1 cellular context compared by ENCODE assay signal in genomic region chr6:89829591-89830384, GRCh38.
TF ChIP-seq lines count a peak whose summit lies in the region.

TSS of gene CASP8AP2 (plus strand) at chr6:89829880.

TF ChIP-seq in K562, 482 proteins besides CTCF, POLR2A, EP300 and RAD21 (continued from another document and continues in another):
- TF ChIP-seq MBD2 (IDR thresholded peaks at IDR 0.05; ENCODE audit: borderline replicate concordance, low read depth) (peak; percentile 66; the same call in 1 of the 2 replicates), NR2F6 (CRISPR knock-in tag; IDR thresholded peaks at IDR 0.05) (no peak), SNRNP70 (optimal IDR thresholded peaks at IDR 0.05; ENCODE audit: low read depth, low read length) (no peak), ZNF232 (CRISPR knock-in tag; IDR thresholded peaks at IDR 0.05) (no peak), MYBL2 (IDR thresholded peaks at IDR 0.05; ENCODE audit: low read depth) (no peak), MYBL2 (CRISPR knock-in tag; IDR thresholded peaks at IDR 0.05; ENCODE audit: borderline replicate concordance) (no peak), HMG20A (CRISPR knock-in tag; conservative IDR thresholded peaks at IDR 0.05) (no peak), XRCC3 (IDR thresholded peaks at IDR 0.05) (no peak), TCFL5 (CRISPR knock-in tag; conservative IDR thresholded peaks at IDR 0.05) (no peak), NR0B1 (IDR thresholded peaks at IDR 0.05; ENCODE audit: partially characterized antibody) (no peak), CBFA2T3 (IDR thresholded peaks at IDR 0.05) (no peak), GATA2 (CRISPR knock-in tag; IDR thresholded peaks at IDR 0.05) (no peak), GATAD2A (IDR thresholded peaks at IDR 0.05) (no peak), ZNF407 (IDR thresholded peaks at IDR 0.05; ENCODE audit: low read depth) (no peak), ZNF280A (IDR thresholded peaks at IDR 0.05; ENCODE audit: low read depth, partially characterized antibody) (no peak), RBM22 (IDR thresholded peaks at IDR 0.05; ENCODE audit: low read depth, low read length, poor library complexity, severe bottlenecking) (no peak), ZHX1 (conservative IDR thresholded peaks at IDR 0.05; ENCODE audit: low read length) (no peak; the same call in 1 of the 2 replicates), RFX1 (IDR thresholded peaks at IDR 0.05) (no peak), ELF1 (tag; IDR thresholded peaks at IDR 0.05) (no peak), KLF10 (CRISPR knock-in tag; IDR thresholded peaks at IDR 0.05) (no peak), ZFP1 (CRISPR knock-in tag; IDR thresholded peaks at IDR 0.05) (no peak), MTA1 (IDR thresholded peaks at IDR 0.05; ENCODE audit: borderline replicate concordance) (no peak), ZNF785 (CRISPR knock-in tag; IDR thresholded peaks at IDR 0.05) (no peak), ZNF140 (CRISPR knock-in tag; IDR thresholded peaks at IDR 0.05) (no peak), ESRRB (CRISPR knock-in tag; IDR thresholded peaks at IDR 0.05; ENCODE audit: borderline replicate concordance) (no peak), FOXK1 (CRISPR knock-in tag; IDR thresholded peaks at IDR 0.05; ENCODE audit: borderline replicate concordance) (no peak), HDAC8 (tag; IDR thresholded peaks at IDR 0.05) (no peak), HINFP (tag; conservative IDR thresholded peaks at IDR 0.05; ENCODE audit: low read depth) (no peak), RHOXF2B (CRISPR knock-in tag; conservative IDR thresholded peaks at IDR 0.05) (no peak), THRAP3 (IDR thresholded peaks at IDR 0.05; ENCODE audit: borderline replicate concordance) (no peak), HDAC1 (IDR thresholded peaks at IDR 0.05) (peak in 1 of 2 experiments; percentile 52; a peak in 1 of 4 replicates), ZNF277 (CRISPR knock-in tag; IDR thresholded peaks at IDR 0.05; ENCODE audit: borderline replicate concordance) (no peak), CHD1 (IDR thresholded peaks at IDR 0.05; ENCODE audit: low read length) (peak; percentile 50), ZNF12 (CRISPR knock-in tag; IDR thresholded peaks at IDR 0.05) (no peak), BRF2 (IDR thresholded peaks at IDR 0.05; ENCODE audit: borderline replicate concordance, insufficient read depth, insufficient read length) (no peak), ZNF444 (CRISPR knock-in tag; IDR thresholded peaks at IDR 0.05) (no peak), UBTF (IDR thresholded peaks at IDR 0.05; ENCODE audit: borderline replicate concordance in 1 of 2, low read depth in 2 of 2, low read length in 2 of 2) (no peak), TAF7 (tag; IDR thresholded peaks at IDR 0.05) (no peak), ZKSCAN1 (IDR thresholded peaks at IDR 0.05; ENCODE audit: low read depth, low read length) (no peak), PTRF (tag; IDR thresholded peaks at IDR 0.05) (no peak), MYNN (IDR thresholded peaks at IDR 0.05) (no peak), MYNN (CRISPR knock-in tag; IDR thresholded peaks at IDR 0.05) (no peak), ZNF124 (CRISPR knock-in tag; IDR thresholded peaks at IDR 0.05) (no peak), ZBTB33 (CRISPR knock-in tag; IDR thresholded peaks at IDR 0.05) (no peak)
